Comparison of ENCODE assay signal across 1 cellular context in the genomic region with DNA sequence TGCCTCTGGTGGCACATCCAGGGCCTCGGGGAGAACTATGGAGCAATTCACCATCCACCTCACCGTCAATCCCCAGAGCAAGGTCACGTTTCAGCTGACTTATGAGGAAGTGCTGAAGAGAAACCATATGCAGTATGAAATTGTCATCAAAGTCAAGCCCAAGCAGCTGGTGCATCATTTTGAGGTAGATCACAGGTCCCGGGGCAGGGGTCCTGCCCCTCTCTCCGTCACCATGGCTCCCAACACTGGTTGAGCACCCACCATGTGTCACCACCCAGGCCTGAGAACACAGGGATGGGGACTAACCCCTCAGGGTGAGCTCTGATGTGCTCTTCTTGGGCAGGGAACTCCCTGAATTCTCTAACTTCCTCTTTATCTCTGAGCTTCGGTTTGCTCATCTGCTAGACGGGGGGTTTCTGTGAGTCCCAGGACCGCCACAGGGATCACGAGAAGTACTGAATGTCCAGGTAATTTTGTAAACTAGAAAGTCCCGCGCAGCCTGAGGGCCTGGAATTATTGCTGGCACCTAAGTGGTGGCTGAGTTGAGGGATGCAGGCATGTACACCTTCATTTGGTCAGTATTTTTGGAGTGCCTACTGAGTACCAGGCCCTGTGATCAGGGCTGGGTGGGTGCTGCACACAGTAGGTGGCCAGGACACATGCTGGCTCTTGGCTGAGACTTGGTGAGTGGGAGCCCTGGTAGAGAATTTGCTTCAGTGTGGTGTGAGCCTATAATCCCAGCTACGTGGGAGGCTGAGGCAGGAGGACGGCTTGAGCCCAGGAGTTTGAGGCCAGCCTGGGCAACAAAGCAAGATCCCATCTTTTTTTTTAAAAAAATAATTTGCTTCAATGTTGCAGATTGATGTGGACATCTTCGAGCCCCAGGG.
TF ChIP-seq lines count a peak whose summit lies in the region.

No MANE protein-coding gene starts in this region.

TF ChIP-seq in WTC11, 78 proteins besides CTCF, POLR2A, EP300 and RAD21 (continued from another document):
- TF ChIP-seq ATF2 (CRISPR knock-in tag; IDR thresholded peaks at IDR 0.05; ENCODE audit: borderline replicate concordance, low read depth) (no peak), ZNF263 (CRISPR knock-in tag; IDR thresholded peaks at IDR 0.05; ENCODE audit: low read depth) (no peak), ZNF396 (CRISPR knock-in tag; IDR thresholded peaks at IDR 0.05; ENCODE audit: borderline replicate concordance) (no peak), ZNF425 (CRISPR knock-in tag; conservative IDR thresholded peaks at IDR 0.05) (no peak), ZNF138 (CRISPR knock-in tag; conservative IDR thresholded peaks at IDR 0.05) (no peak)
